In genomic region chr16:72247821-72248253, GRCh38 we compare ENCODE assay signal across 1 cellular context.
TF ChIP-seq lines count a peak whose summit lies in the region.

No MANE protein-coding gene starts in this region.

TF ChIP-seq in SK-N-SH, 30 proteins besides CTCF, POLR2A, EP300 and RAD21 (continued from another document):
- TF ChIP-seq IRF3 (IDR thresholded peaks at IDR 0.05; ENCODE audit: low read depth, low read length) (no peak), MXI1 (IDR thresholded peaks at IDR 0.05; ENCODE audit: low read depth, low read length) (no peak), RCOR1 (IDR thresholded peaks at IDR 0.05; ENCODE audit: low read length) (no peak), FOSL2 (IDR thresholded peaks at IDR 0.05; ENCODE audit: borderline replicate concordance, low read depth) (peak; percentile 45; the same call in 1 of the 2 replicates), NRF1 (IDR thresholded peaks at IDR 0.05; ENCODE audit: low read depth, low read length) (no peak), FOXM1 (IDR thresholded peaks at IDR 0.05; ENCODE audit: low read depth) (no peak), NFIC (IDR thresholded peaks at IDR 0.05; ENCODE audit: borderline replicate concordance) (no peak), TEAD4 (IDR thresholded peaks at IDR 0.05; ENCODE audit: borderline replicate concordance, insufficient read depth) (no peak), YY1 (IDR thresholded peaks at IDR 0.05; ENCODE audit: low read depth) (no peak), GABPA (IDR thresholded peaks at IDR 0.05; ENCODE audit: low read depth) (no peak), TAF1 (IDR thresholded peaks at IDR 0.05; ENCODE audit: borderline replicate concordance, low read depth, low read length) (no peak)
